Comparison of ENCODE assay signal across 19 cellular contexts in the genomic region with DNA sequence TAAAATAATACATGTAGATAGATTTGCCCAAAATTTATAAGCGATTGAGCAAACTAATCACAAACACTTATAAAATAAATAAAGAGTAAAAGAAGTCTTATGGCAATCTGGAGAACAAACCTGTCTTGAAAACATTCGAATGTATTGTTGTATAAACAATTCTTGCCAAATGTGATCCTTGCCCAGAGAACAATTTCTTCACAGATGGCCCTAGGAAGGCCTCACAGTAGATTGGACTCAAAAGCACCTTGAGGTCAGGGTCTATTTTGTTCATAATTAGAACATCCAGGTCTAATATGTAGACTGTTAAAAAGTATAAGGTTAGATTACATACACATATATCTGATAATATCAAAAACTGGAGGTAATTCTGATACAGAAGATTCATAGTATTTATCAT.
DNase-seq lines count a peak whose midpoint lies in the region; ATAC-seq and TF ChIP-seq lines count a peak whose summit lies in the region.
"Had no signal": no experiment of that assay in that cellular context is flagged by ENCODE, and none has a peak within 500 bp of the region (broad histone marks: within the 10 kb centered on the region; RNA-seq: fewer than 3 reads in every experiment).

No MANE protein-coding gene starts in this region.

- H3K4me2 ChIP-seq in mesendoderm (ENCODE audit: low read length), result no peak overlapping the region

- no peaks in the 10 kb centered on the region for H3K79me1 ChIP-seq in mesendoderm (ENCODE audit: low read length)

- H2BK120ac ChIP-seq in mesendoderm (ENCODE audit: low read depth, low read length), result no peak overlapping the region

- H2BK15ac ChIP-seq in mesendoderm (replicated peaks; ENCODE audit: low read depth), result no peak overlapping the region

- H4K8ac ChIP-seq in mesendoderm (ENCODE audit: low read depth, low read length), result no peak overlapping the region

- H4K5ac ChIP-seq in mesendoderm (ENCODE audit: low read length), result no peak overlapping the region

- no peak overlapping the region for H3K4me3 ChIP-seq in choroid plexus epithelial cell (ENCODE audit: low read depth, low read length)
- H3K4me3 ChIP-seq in gastroesophageal sphincter, result no peak overlapping the region
- H3K4me3 ChIP-seq in liver (ENCODE audit: low read depth in 1 of 3, low read length in 3 of 3), result no peak overlapping the region
- no peak overlapping the region for H3K4me3 ChIP-seq in thyroid gland (replicated peaks in 1 of 3)
- no peak overlapping the region for H3K4me3 ChIP-seq in mesendoderm (ENCODE audit: low read length)
- H3K4me3 ChIP-seq: GM12878, GM23248 had no signal

- H3K79me2 ChIP-seq in mesendoderm (ENCODE audit: control insufficient read depth, insufficient read depth, low read length), result no peaks in the 10 kb centered on the region

- H3K4me3 Mint-ChIP-seq in MCF 10A (ENCODE audit: unreplicated experiment), result no peak overlapping the region
- H3K4me3 Mint-ChIP-seq: CD4-positive, alpha-beta memory T cell had no signal

- DNase-seq in choroid plexus epithelial cell (ENCODE audit: low read depth) (peak; percentile 14), thyroid gland (no peak), mesendoderm (no peak), MCF 10A (ENCODE audit: unreplicated experiment) (no peak), kidney glomerular epithelial cell (lab: John Stamatoyannopoulos, UW) (no peak)
- DNase-seq: C1 segment of cervical spinal cord; Calu3; CD4-positive, alpha-beta memory T cell; COR-L47; DMS153; DND-41; GDM1; GM23248; H7; HCEC 1CT had no signal

- no peak overlapping the region for H3K23ac ChIP-seq in mesendoderm (ENCODE audit: low read length)

- no peak overlapping the region for H2BK5ac ChIP-seq in mesendoderm (ENCODE audit: low read length)

- TF ChIP-seq RAD21 in liver (IDR thresholded peaks at IDR 0.05), result no peak

- H2AK5ac ChIP-seq in mesendoderm (ENCODE audit: low read length), result no peak overlapping the region

- H3K27me3 ChIP-seq in gastroesophageal sphincter (no peaks in the 10 kb centered on the region), liver (ENCODE audit: control insufficient read depth in 4 of 4, insufficient read depth in 4 of 4, low read length in 3 of 4) (no peaks in the 10 kb centered on the region), thyroid gland (no peaks in the 10 kb centered on the region), mesendoderm (ENCODE audit: insufficient read depth, low read length, poor library complexity) (no peaks in the 10 kb centered on the region)

- CTCF ChIA-PET in MCF 10A (lab: Yijun Ruan, JAX), result no interaction called here

- no peaks in the 10 kb centered on the region for H3K36me3 ChIP-seq in gastroesophageal sphincter
- no peaks in the 10 kb centered on the region for H3K36me3 ChIP-seq in liver (ENCODE audit: control insufficient read depth in 4 of 4, insufficient read depth in 3 of 4, low read depth in 1 of 4, low read length in 3 of 4)
- H3K36me3 ChIP-seq in thyroid gland, result no peaks in the 10 kb centered on the region
- no peaks in the 10 kb centered on the region for H3K36me3 ChIP-seq in mesendoderm (ENCODE audit: control insufficient read depth, insufficient read depth, low read length)

- no peak overlapping the region for H3K4ac ChIP-seq in mesendoderm (ENCODE audit: low read depth, low read length)

- H3K36me3 Mint-ChIP-seq in MCF 10A (ENCODE audit: insufficient read depth, unreplicated experiment), result no peaks in the 10 kb centered on the region
- H3K36me3 Mint-ChIP-seq: CD4-positive, alpha-beta memory T cell had no signal

- TF ChIP-seq POLR2A in gastroesophageal sphincter (IDR thresholded peaks at IDR 0.05), result no peak
- no peak for TF ChIP-seq POLR2A in thyroid gland (IDR thresholded peaks at IDR 0.05)

- peaks cover 38% of the 10 kb centered on the region for H3K4me1 Mint-ChIP-seq in MCF 10A (ENCODE audit: insufficient read depth, unreplicated experiment)
- H3K4me1 Mint-ChIP-seq: CD4-positive, alpha-beta memory T cell had no signal

- peaks cover 8 to 43% (median 10%) of the 10 kb centered on the region in 3 donors for H3K4me1 ChIP-seq in gastroesophageal sphincter
- peaks cover 1 to 18% (median 9%) of the 10 kb centered on the region in 4 donors for H3K4me1 ChIP-seq in liver (ENCODE audit: control insufficient read depth in 4 of 4, insufficient read depth in 4 of 4, low read length in 3 of 4)
- H3K4me1 ChIP-seq in thyroid gland, result peaks cover 27 to 32% of the 10 kb centered on the region in 2 donors
- no peaks in the 10 kb centered on the region for H3K4me1 ChIP-seq in mesendoderm (ENCODE audit: control insufficient read depth, low read depth, low read length)

- no TSS peak for BruUV-seq in MCF 10A (replicated peaks; lab: Mats Ljungman, UMichigan)

- ATAC-seq in gastroesophageal sphincter (no peak), HG02870 (IDR thresholded peaks at IDR 0.05; ENCODE audit: unreplicated experiment) (no peak)
- ATAC-seq: GM12878 had no signal

- intact Hi-C loops in thyroid gland (cut with DNase I) (no loop called here), MCF 10A (cut with micrococcal nuclease) (no loop called here)

- H3K27me3 Mint-ChIP-seq in MCF 10A (ENCODE audit: insufficient read depth, unreplicated experiment), result no peaks in the 10 kb centered on the region

- POLR2A ChIA-PET in MCF 10A (lab: Yijun Ruan, JAX), result no interaction called here

- H3K9me3 ChIP-seq in gastroesophageal sphincter (no peaks in the 10 kb centered on the region), liver (ENCODE audit: control insufficient read depth in 4 of 4, low read length in 3 of 4) (no peaks in the 10 kb centered on the region), thyroid gland (no peaks in the 10 kb centered on the region)

- TF ChIP-seq EP300 in gastroesophageal sphincter (IDR thresholded peaks at IDR 0.05), result no peak

- H3K9ac ChIP-seq in liver (ENCODE audit: low read depth in 1 of 2, low read length in 2 of 2) (no peak overlapping the region), mesendoderm (ENCODE audit: low read length) (no peak overlapping the region)
- H3K9ac ChIP-seq: GM23248 had no signal

- H3K27ac ChIP-seq in gastroesophageal sphincter, result peak overlapping the region; percentile 44 to 79 (median 74)
- no peak overlapping the region for H3K27ac ChIP-seq in liver (ENCODE audit: low read depth in 1 of 2, low read length in 2 of 2)
- peak overlapping the region in 2 of 3 donors; percentile 92 to 97 for H3K27ac ChIP-seq in thyroid gland
- no peak overlapping the region for H3K27ac ChIP-seq in mesendoderm (ENCODE audit: low read depth, low read length)
- H3K27ac ChIP-seq: GM23248 had no signal

- 38 to 50% methylated on average over 2 of the region's 2 CpGs for WGBS in gastroesophageal sphincter (ENCODE audit: low coverage in 1 of 2), 2 donors
- WGBS in liver, result 66% methylated on average over 2 of the region's 2 CpGs
- WGBS in thyroid gland, 2 donors, result 74 to 78% methylated on average over 2 of the region's 2 CpGs
- no CpG with 5 or more reads among the region's 2 CpGs for WGBS in mesendoderm (ENCODE audit: extremely low coverage, insufficient coverage, low lambda C conversion rate)

- peaks cover 5% of the 10 kb centered on the region for H3K9me3 Mint-ChIP-seq in MCF 10A (ENCODE audit: unreplicated experiment)

- H3K27ac Mint-ChIP-seq in MCF 10A (ENCODE audit: low read depth, unreplicated experiment), result no peak overlapping the region
- H3K27ac Mint-ChIP-seq: CD4-positive, alpha-beta memory T cell had no signal

- no peak for TF ChIP-seq CTCF in choroid plexus epithelial cell (conservative IDR thresholded peaks at IDR 0.05; ENCODE audit: low read depth, low read length)
- no peak for TF ChIP-seq CTCF in gastroesophageal sphincter (IDR thresholded peaks at IDR 0.05)
- no peak for TF ChIP-seq CTCF in liver (IDR thresholded peaks at IDR 0.05; ENCODE audit: low read depth, low read length, missing input control)
- TF ChIP-seq CTCF in thyroid gland (IDR thresholded peaks at IDR 0.05), result no peak
- TF ChIP-seq CTCF in MCF 10A (IDR thresholded peaks at IDR 0.05; ENCODE audit: unreplicated experiment), result no peak

- H3K18ac ChIP-seq in mesendoderm (ENCODE audit: low read length), result no peak overlapping the region

- no peak overlapping the region for H3K56ac ChIP-seq in mesendoderm (ENCODE audit: low read length)

TF ChIP-seq in liver, 16 proteins besides CTCF, POLR2A, EP300 and RAD21:
- no peak for TF ChIP-seq TAF1 (conservative IDR thresholded peaks at IDR 0.05)
- peak; percentile 79 to 87 for TF ChIP-seq HNF4A (conservative IDR thresholded peaks at IDR 0.05)
- peak in 1 of 2 donors; percentile 13 for TF ChIP-seq RXRA (IDR thresholded peaks at IDR 0.05)
- no peak for TF ChIP-seq FOXA1 (IDR thresholded peaks at IDR 0.05)
- peak; percentile 45 for TF ChIP-seq HNF4G (IDR thresholded peaks at IDR 0.05)
- TF ChIP-seq SP1 (IDR thresholded peaks at IDR 0.05), result peak; percentile 10
- TF ChIP-seq JUND (IDR thresholded peaks at IDR 0.05), result no peak
- TF ChIP-seq ZBTB33 (IDR thresholded peaks at IDR 0.05), result no peak
- TF ChIP-seq GABPA (IDR thresholded peaks at IDR 0.05 in 1 of 2, conservative IDR thresholded peaks at IDR 0.05 in 1 of 2), result no peak
- TF ChIP-seq, protein P1, sequence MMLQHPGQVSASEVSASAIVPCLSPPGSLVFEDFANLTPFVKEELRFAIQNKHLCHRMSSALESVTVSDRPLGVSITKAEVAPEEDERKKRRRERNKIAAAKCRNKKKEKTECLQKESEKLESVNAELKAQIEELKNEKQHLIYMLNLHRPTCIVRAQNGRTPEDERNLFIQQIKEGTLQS (IDR thresholded peaks at IDR 0.05), result no peak
- no peak for TF ChIP-seq NR2F2 (IDR thresholded peaks at IDR 0.05)
- TF ChIP-seq FOXA2 (IDR thresholded peaks at IDR 0.05), result no peak
- TF ChIP-seq YY1 (IDR thresholded peaks at IDR 0.05), result peak; percentile 24
- TF ChIP-seq, protein P2, sequence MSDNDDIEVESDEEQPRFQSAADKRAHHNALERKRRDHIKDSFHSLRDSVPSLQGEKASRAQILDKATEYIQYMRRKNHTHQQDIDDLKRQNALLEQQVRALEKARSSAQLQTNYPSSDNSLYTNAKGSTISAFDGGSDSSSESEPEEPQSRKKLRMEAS (IDR thresholded peaks at IDR 0.05), result no peak
- no peak for TF ChIP-seq EGR1 (IDR thresholded peaks at IDR 0.05; ENCODE audit: low read depth in 2 of 2)
TF ChIP-seq in liver: peak in this region for 5.

Comparison
In these comparisons a context has a peak if more than half of its experiments do, and no peak if none do; other contexts are left out.
1. H3K27ac ChIP-seq: peak in gastroesophageal sphincter (4 of 4) and thyroid gland (2 of 3); none in liver (0 of 2) and mesendoderm (single experiment).